8 cellular contexts compared by ENCODE assay signal in genomic region chr17:57442914-57443571, GRCh38.
A peak's percentile ranks its signal among the peaks of the same experiment; 100 is the strongest.
DNase-seq lines count a peak whose midpoint lies in the region; ATAC-seq, FAIRE-seq and TF ChIP-seq lines count a peak whose summit lies in the region.

No MANE protein-coding gene starts in this region.

- H3K4me1 ChIP-seq in A549 = peaks cover 83% of the 10 kb centered on the region

- H3K27ac Mint-ChIP-seq in activated CD4-positive, alpha-beta T cell treated with anti-CD3 and anti-CD28 coated beads, Interleukin-2, amount 10 ng/mL, durations not matched to agents 7 days and 5 days = peak overlapping the region; percentile 83

- WGBS in A549 (ENCODE audit: missing lambda C conversion rate) = 61% methylated on average over 16 of the region's 16 CpGs

- no peak for TF ChIP-seq CTCF in A549 (IDR thresholded peaks at IDR 0.05)

- no peak for TF ChIP-seq RAD21 in A549 (conservative IDR thresholded peaks at IDR 0.05 in 1 of 2, IDR thresholded peaks at IDR 0.05 in 1 of 2)

- no peaks in the 10 kb centered on the region for H3K27me3 Mint-ChIP-seq in activated CD4-positive, alpha-beta T cell treated with anti-CD3 and anti-CD28 coated beads, Interleukin-2, amount 10 ng/mL, durations not matched to agents 7 days and 5 days

- H3K27ac ChIP-seq in A549 = peak overlapping the region; percentile 82 to 85

- H3K4me3 Mint-ChIP-seq in activated CD4-positive, alpha-beta T cell treated with anti-CD3 and anti-CD28 coated beads, Interleukin-2, amount 10 ng/mL, durations not matched to agents 7 days and 5 days = no peak overlapping the region

- H3K9me3 Mint-ChIP-seq in activated CD4-positive, alpha-beta T cell treated with anti-CD3 and anti-CD28 coated beads, Interleukin-2, amount 10 ng/mL, durations not matched to agents 7 days and 5 days = no peaks in the 10 kb centered on the region

- peaks cover 65% of the 10 kb centered on the region for H3K4me1 Mint-ChIP-seq in activated CD4-positive, alpha-beta T cell treated with anti-CD3 and anti-CD28 coated beads, Interleukin-2, amount 10 ng/mL, durations not matched to agents 7 days and 5 days

- H3K4me3 ChIP-seq in A549 = no peak overlapping the region
- H3K4me3 ChIP-seq in Jurkat, Clone E6-1 (ENCODE audit: low read length) = peak overlapping the region; percentile 28

- no peak for TF ChIP-seq EP300 in A549 (IDR thresholded peaks at IDR 0.05)

- CTCF ChIA-PET in A549 (lab: Yijun Ruan, JAX) = interaction anchor here (1.0 to 6.1 kb wide), 4 partner anchors 21 to 304 kb away, joined by 3 to 60 read pairs (median 4); no protein-coding TSS in a partner anchor
- CTCF ChIA-PET in activated CD4-positive, alpha-beta T cell treated with anti-CD3 and anti-CD28 coated beads, Interleukin-2, amount 10 ng/mL, durations not matched to agents 7 days and 5 days (lab: Charles Lee) = interaction anchor here (0.6 kb wide), 1 partner anchor 181 kb away, joined by 3 read pairs; no protein-coding TSS in a partner anchor

- peak overlapping the region; percentile 35 for H3K4me2 ChIP-seq in A549

- in situ Hi-C loops in ACHN (cut with HindIII; ENCODE audit: low pct_ligation_motif_present, low pct_unique_long_range_greater_than_20kb, low sequenced_read_pairs) = no loop called here

- TF ChIP-seq POLR2A in A549 (IDR thresholded peaks at IDR 0.05; ENCODE audit: low read length) = no peak

- POLR2A ChIA-PET in A549 (lab: Yijun Ruan, JAX) = no interaction called here
- POLR2A ChIA-PET in activated CD4-positive, alpha-beta T cell treated with anti-CD3 and anti-CD28 coated beads, Interleukin-2, amount 10 ng/mL, durations not matched to agents 7 days and 5 days (lab: Charles Lee) = no interaction called here

- no peak for FAIRE-seq in A549 (lab: Jason Lieb, UNC)

- H3K36me3 Mint-ChIP-seq in activated CD4-positive, alpha-beta T cell treated with anti-CD3 and anti-CD28 coated beads, Interleukin-2, amount 10 ng/mL, durations not matched to agents 7 days and 5 days (ENCODE audit: low read depth) = peaks cover 9% of the 10 kb centered on the region

- ATAC-seq in A549 (no peak), HG03196 (IDR thresholded peaks at IDR 0.05; ENCODE audit: unreplicated experiment) (no peak)

- no peaks in the 10 kb centered on the region for H3K9me3 ChIP-seq in A549

- DNase-seq in A549 (ENCODE audit: low read depth in 1 of 2, low spot score in 1 of 2) (peak in 1 of 2 experiments; percentile 40), pons (ENCODE audit: low spot score) (peak; percentile 54), DMS153 (lab: John Stamatoyannopoulos, UW) (no peak), ACHN (no peak)
- peak; percentile 88 for DNase-seq in Jurkat, Clone E6-1 (ENCODE audit: low read depth, low spot score)
- DNase-seq in activated CD4-positive, alpha-beta T cell treated with anti-CD3 and anti-CD28 coated beads, Interleukin-2, amount 10 ng/mL, durations not matched to agents 7 days and 5 days = peak; percentile 51
- DNase-seq in effector CD4-positive, alpha-beta T cell = peak; percentile 20

TF ChIP-seq in A549, 52 proteins besides CTCF, POLR2A, EP300 and RAD21 (continues in another document):
- TF ChIP-seq GATA3 (IDR thresholded peaks at IDR 0.05; ENCODE audit: borderline replicate concordance) = no peak
- TF ChIP-seq HES2 (IDR thresholded peaks at IDR 0.05) = no peak
- TF ChIP-seq ZFP36 (IDR thresholded peaks at IDR 0.05; ENCODE audit: borderline replicate concordance, partially characterized antibody) = no peak
- TF ChIP-seq ZSCAN20 (CRISPR knock-in tag; IDR thresholded peaks at IDR 0.05) = no peak
- TF ChIP-seq TP53 (CRISPR knock-in tag; IDR thresholded peaks at IDR 0.05) = no peak
- TF ChIP-seq USF2 (IDR thresholded peaks at IDR 0.05) = peak; percentile 51
- TF ChIP-seq PBX3 (IDR thresholded peaks at IDR 0.05) = no peak
- peak; percentile 79; the same call in 1 of the 2 replicates for TF ChIP-seq ATOH8 (CRISPR knock-in tag; IDR thresholded peaks at IDR 0.05; ENCODE audit: low read depth)
- TF ChIP-seq HOXB13 (CRISPR knock-in tag; IDR thresholded peaks at IDR 0.05; ENCODE audit: low read depth) = no peak
- TF ChIP-seq RNF2 (IDR thresholded peaks at IDR 0.05; ENCODE audit: borderline replicate concordance, low read depth) = no peak
- TF ChIP-seq NPAS2 (CRISPR knock-in tag; IDR thresholded peaks at IDR 0.05; ENCODE audit: borderline replicate concordance) = no peak
- TF ChIP-seq E2F6 (IDR thresholded peaks at IDR 0.05; ENCODE audit: borderline replicate concordance, low read depth) = peak; percentile 68
- TF ChIP-seq KDM5A (IDR thresholded peaks at IDR 0.05) = no peak
- TF ChIP-seq MAX (IDR thresholded peaks at IDR 0.05) = peak; percentile 85
- TF ChIP-seq FOXS1 (CRISPR knock-in tag; IDR thresholded peaks at IDR 0.05) = no peak
- TF ChIP-seq EHF (CRISPR knock-in tag; IDR thresholded peaks at IDR 0.05) = no peak
- no peak for TF ChIP-seq SREBF2 (IDR thresholded peaks at IDR 0.05)
- no peak for TF ChIP-seq EHMT2 (IDR thresholded peaks at IDR 0.05; ENCODE audit: low read depth)
- no peak for TF ChIP-seq FOSL2 (IDR thresholded peaks at IDR 0.05)
- peak; percentile 61 for TF ChIP-seq FOSL2 (CRISPR knock-in tag; IDR thresholded peaks at IDR 0.05)
- no peak for TF ChIP-seq NFE2L2 (conservative IDR thresholded peaks at IDR 0.05; ENCODE audit: low read length)
- TF ChIP-seq RCOR1 (IDR thresholded peaks at IDR 0.05; ENCODE audit: low read depth, low read length) = no peak
- TF ChIP-seq RFX5 (IDR thresholded peaks at IDR 0.05) = no peak
- no peak for TF ChIP-seq BCL3 (IDR thresholded peaks at IDR 0.05)
- TF ChIP-seq CBX8 (IDR thresholded peaks at IDR 0.05) = no peak
- no peak for TF ChIP-seq KDM1A (IDR thresholded peaks at IDR 0.05; ENCODE audit: low read depth)
- TF ChIP-seq HDAC2 (IDR thresholded peaks at IDR 0.05) = no peak
- no peak for TF ChIP-seq ELK1 (IDR thresholded peaks at IDR 0.05; ENCODE audit: low read depth, low read length)
- no peak for TF ChIP-seq HOXA7 (CRISPR knock-in tag; IDR thresholded peaks at IDR 0.05)
- 0 out of 2 replicates have a peak, but pooled peaks have one; percentile 11 for TF ChIP-seq HOXB5 (CRISPR knock-in tag; IDR thresholded peaks at IDR 0.05)
- no peak for TF ChIP-seq RARB (CRISPR knock-in tag; IDR thresholded peaks at IDR 0.05)

Comparison
In these comparisons a context has a peak if more than half of its experiments do, and no peak if none do; other contexts are left out.
1. DNase-seq: peak in Jurkat, Clone E6-1 (single experiment), activated CD4-positive, alpha-beta T cell treated with anti-CD3 and anti-CD28 coated beads, Interleukin-2, amount 10 ng/mL, durations not matched to agents 7 days and 5 days (single experiment), effector CD4-positive, alpha-beta T cell (single experiment) and pons (single experiment); none in DMS153 (single experiment) and ACHN (single experiment).